Comparison of ENCODE assay signal across 8 cellular contexts in the genomic region with DNA sequence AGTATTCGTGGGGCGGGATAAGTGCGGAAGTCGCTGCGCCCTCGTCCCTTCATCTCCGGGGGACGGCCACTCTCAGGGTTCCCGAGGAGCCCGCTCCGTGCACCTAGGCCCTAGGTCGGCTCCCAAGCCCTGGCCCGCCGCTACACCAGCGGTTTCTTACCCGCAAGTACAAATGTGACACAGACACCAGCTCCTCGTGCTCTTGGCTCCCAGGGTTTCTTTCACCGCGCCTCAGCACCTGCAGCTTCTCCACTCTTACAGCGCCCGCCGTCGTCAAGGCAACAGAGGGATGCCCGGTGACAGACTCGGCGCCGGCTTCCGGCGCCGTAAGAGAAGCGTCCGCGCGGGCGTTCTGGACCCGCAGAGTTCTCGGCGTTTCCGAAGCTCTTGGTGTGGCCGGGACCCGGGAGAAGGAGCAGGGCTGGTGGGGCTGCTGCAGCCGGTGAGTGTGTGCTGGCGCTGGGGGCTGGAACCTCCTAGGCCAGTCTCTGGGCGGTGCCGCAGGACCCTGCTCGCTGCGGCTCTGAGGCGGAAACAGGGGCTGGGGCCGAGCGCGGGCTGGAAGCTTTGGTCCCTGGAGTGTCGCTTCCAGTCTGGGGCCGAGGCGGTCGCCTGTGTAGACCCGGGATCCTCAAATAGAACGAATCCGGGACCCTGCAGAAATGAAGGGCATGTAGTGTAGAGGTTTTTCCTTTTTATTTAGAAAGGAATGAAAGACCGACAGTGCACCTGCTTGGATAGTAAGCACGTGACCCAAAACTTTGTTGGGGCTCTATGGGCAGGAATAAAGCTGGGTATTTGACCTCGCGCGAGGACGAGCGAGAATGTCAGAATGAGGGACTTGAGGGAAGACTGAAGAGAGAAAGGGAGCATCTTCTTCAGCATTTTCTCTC.
DNase-seq lines count a peak whose midpoint lies in the region; ATAC-seq, FAIRE-seq and TF ChIP-seq lines count a peak whose summit lies in the region.

No MANE protein-coding gene starts in this region.

- H3K27ac Mint-ChIP-seq in astrocyte (ENCODE audit: unreplicated experiment), result no peak overlapping the region

- no peaks in the 10 kb centered on the region for H4K20me1 ChIP-seq in astrocyte (ENCODE audit: insufficient read depth, low read length)

- H3K27ac ChIP-seq in A549, result peak overlapping the region in 1 of 2 experiments; percentile 49; a peak in 1 of 6 replicates
- no peak overlapping the region for H3K27ac ChIP-seq in SK-N-MC
- no peak overlapping the region for H3K27ac ChIP-seq in astrocyte (ENCODE audit: low read depth, low read length)
- H3K27ac ChIP-seq in small intestine (ENCODE audit: low read depth in 1 of 2, low read length in 1 of 2), result no peak overlapping the region

- no peaks in the 10 kb centered on the region for H3K79me2 ChIP-seq in astrocyte (ENCODE audit: insufficient read depth, low read length)

- no peak for TF ChIP-seq RAD21 in A549 (conservative IDR thresholded peaks at IDR 0.05 in 1 of 2, IDR thresholded peaks at IDR 0.05 in 1 of 2)

- peak overlapping the region; percentile 58 for H3K4me2 ChIP-seq in A549
- peak overlapping the region; percentile 88 for H3K4me2 ChIP-seq in astrocyte (ENCODE audit: low read length)

- DNase-seq in A549 (ENCODE audit: low read depth in 1 of 2, low spot score in 1 of 2) (peak in 1 of 2 experiments; percentile 13), SK-N-MC (ENCODE audit: low read depth, low spot score) (no peak), astrocyte (ENCODE audit: low read depth) (peak; percentile 26), iPS-NIHi7 (ENCODE audit: extremely low spot score) (peak; percentile 72), small intestine (peak; percentile 1), MG63 (no peak)

- FAIRE-seq in A549 (lab: Jason Lieb, UNC) (no peak), astrocyte (lab: Jason Lieb, UNC) (peak; percentile 81), small intestine (lab: Jason Lieb, UNC) (no peak)

- no peak overlapping the region for H3K9ac ChIP-seq in SK-N-MC (ENCODE audit: insufficient read length)
- H3K9ac ChIP-seq in astrocyte (ENCODE audit: low read length), result peak overlapping the region; percentile 35

- peak overlapping the region; percentile 29 for H3K4me3 ChIP-seq in A549
- H3K4me3 ChIP-seq in SK-N-MC, result peak overlapping the region; percentile 66
- H3K4me3 ChIP-seq in astrocyte (ENCODE audit: insufficient read depth, low read depth, low read length), result peak overlapping the region; percentile 61
- peak overlapping the region in 1 of 2 donors; percentile 26 for H3K4me3 ChIP-seq in small intestine (ENCODE audit: low read depth in 1 of 2, low read length in 2 of 2)
- H3K4me3 ChIP-seq in MG63, result no peak overlapping the region

- ATAC-seq in A549 (peak; percentile 67 to 77), GM19035 (IDR thresholded peaks at IDR 0.05; ENCODE audit: unreplicated experiment) (peak; percentile 91), HG03439 (IDR thresholded peaks at IDR 0.05; ENCODE audit: unreplicated experiment) (peak; percentile 81)

- peaks cover 21% of the 10 kb centered on the region for H3K27me3 Mint-ChIP-seq in astrocyte (ENCODE audit: low read depth, unreplicated experiment)

- WGBS in A549 (ENCODE audit: missing lambda C conversion rate), result 31% methylated on average over 63 of the region's 65 CpGs
- 3 to 5% (median 4%) methylated on average over 65 of the region's 65 CpGs for WGBS in small intestine, 3 donors

- peak overlapping the region; percentile 86 for H3K4me3 Mint-ChIP-seq in astrocyte (ENCODE audit: unreplicated experiment)

- peaks cover 18% of the 10 kb centered on the region for H3K4me1 Mint-ChIP-seq in astrocyte (ENCODE audit: low read depth, unreplicated experiment)

- POLR2A ChIA-PET in A549 (lab: Yijun Ruan, JAX), result no interaction called here

- peaks cover 10% of the 10 kb centered on the region for H3K9me3 Mint-ChIP-seq in astrocyte (ENCODE audit: unreplicated experiment)

- CTCF ChIA-PET in A549 (lab: Yijun Ruan, JAX), result no interaction called here

- no peak for TF ChIP-seq POLR2A in A549 (IDR thresholded peaks at IDR 0.05; ENCODE audit: low read length)

- TF ChIP-seq CTCF in A549 (IDR thresholded peaks at IDR 0.05) (no peak), astrocyte (IDR thresholded peaks at IDR 0.05; ENCODE audit: insufficient read depth, low read depth, low read length) (no peak)

- H2AFZ ChIP-seq in astrocyte (ENCODE audit: low read depth, low read length), result peak overlapping the region; percentile 87

- H3K4me1 ChIP-seq in A549, result no peaks in the 10 kb centered on the region
- peaks cover 20% of the 10 kb centered on the region for H3K4me1 ChIP-seq in astrocyte (ENCODE audit: insufficient read depth, low read length)
- H3K4me1 ChIP-seq in small intestine (ENCODE audit: control insufficient read depth in 2 of 2, insufficient read depth in 1 of 2, low read depth in 1 of 2, low read length in 1 of 2), result no peaks in the 10 kb centered on the region

- H3K36me3 ChIP-seq in SK-N-MC (ENCODE audit: insufficient read depth, low read length) (no peaks in the 10 kb centered on the region), astrocyte (ENCODE audit: insufficient read depth, low read length) (no peaks in the 10 kb centered on the region), small intestine (ENCODE audit: control insufficient read depth in 2 of 2, insufficient read depth in 2 of 2, low read length in 2 of 2) (no peaks in the 10 kb centered on the region), MG63 (no peaks in the 10 kb centered on the region)

- H3K27me3 ChIP-seq in astrocyte (ENCODE audit: insufficient read depth, low read length) (no peaks in the 10 kb centered on the region), small intestine (ENCODE audit: control insufficient read depth in 2 of 2, insufficient read depth in 2 of 2, low read length in 2 of 2) (peaks cover 0 to 16% of the 10 kb centered on the region in 2 donors), MG63 (no peaks in the 10 kb centered on the region)

- H3K9me3 ChIP-seq in A549 (no peaks in the 10 kb centered on the region), SK-N-MC (ENCODE audit: low read depth, low read length) (no peaks in the 10 kb centered on the region), astrocyte (ENCODE audit: insufficient read depth, low read depth, low read length) (no peaks in the 10 kb centered on the region), small intestine (ENCODE audit: control insufficient read depth, low read depth) (no peaks in the 10 kb centered on the region), MG63 (no peaks in the 10 kb centered on the region)

- H3K36me3 Mint-ChIP-seq in astrocyte (ENCODE audit: low read depth, unreplicated experiment), result no peaks in the 10 kb centered on the region

- TF ChIP-seq EP300 in A549 (IDR thresholded peaks at IDR 0.05), result no peak

TF ChIP-seq in A549, 52 proteins besides CTCF, POLR2A, EP300 and RAD21:
- TF ChIP-seq CBX8 (IDR thresholded peaks at IDR 0.05), result no peak
- 0 out of 2 replicates have a peak, but pooled peaks have one; percentile 10 for TF ChIP-seq USF2 (IDR thresholded peaks at IDR 0.05)

Comparison
In these comparisons a context has a peak if more than half of its experiments do, and no peak if none do; other contexts are left out.
1. DNase-seq: peak in astrocyte (single experiment), iPS-NIHi7 (single experiment) and small intestine (single experiment); none in SK-N-MC (single experiment) and MG63 (single experiment).
2. Peak in every context shown above with its lines, with median percentiles within 50 percentile points of each other: ATAC-seq.